Comparison of ENCODE assay signal across 27 cellular contexts in genomic region chr2:37864217-37864616, GRCh38.
"Had no signal": no experiment of that assay in that cellular context is flagged by ENCODE, and none has a peak within 500 bp of the region (broad histone marks: within the 10 kb centered on the region; RNA-seq: fewer than 3 reads in every experiment).

No MANE protein-coding gene starts in this region.

- H3K9me3 ChIP-seq: prostate gland, sigmoid colon, testis, tibial artery had no signal

- H3K4me1 Mint-ChIP-seq: naive thymus-derived CD4-positive, alpha-beta T cell had no signal

- H3K36me3 Mint-ChIP-seq: neural progenitor cell, type B pancreatic cell had no signal

- DNase-seq: dermis blood vessel endothelial cell; effector memory CD4-positive, alpha-beta T cell; foreskin fibroblast; heart left ventricle; left cardiac atrium; left lung; mesenchymal stem cell; midbrain; naive thymus-derived CD4-positive, alpha-beta T cell; sigmoid colon; spleen; stimulated activated CD4-positive, alpha-beta T cell treated with anti-CD3 and anti-CD28 coated beads, Interleukin-4, amount 100 ng/mL, for 4 hours; stimulated activated naive CD8-positive, alpha-beta T cell treated with anti-CD3 and anti-CD28 coated beads, Interleukin-15, Interleukin-2, amounts not matched to agents 100 U/mL and 50 U/mL, for 24 hours; substantia nigra; testis; tibial artery had no signal

- H3K27ac ChIP-seq: coronary artery, epithelial cell of prostate, gastroesophageal sphincter, heart left ventricle, hepatocyte, left lung, neural progenitor cell, prostate gland, right atrium auricular region, spleen, testis, tibial artery had no signal

- ATAC-seq: esophagus mucosa; gastroesophageal sphincter; heart left ventricle; left cardiac atrium; left lung; naive thymus-derived CD4-positive, alpha-beta T cell; stimulated activated memory B cell treated with anti-CD40 and anti-IgM and Interleukin-4, amounts not matched to agents 10 μg/mL and 1 μg/mL and 100 μg/mL, for 72 hours; stimulated activated naive CD8-positive, alpha-beta T cell treated with anti-CD3 and anti-CD28 coated beads, Interleukin-15, Interleukin-2, amounts not matched to agents 100 U/mL and 50 U/mL, for 24 hours had no signal

- H3K4me1 ChIP-seq: neural progenitor cell, prostate gland, testis had no signal

- H3K36me3 ChIP-seq: gastroesophageal sphincter, heart left ventricle, left lung, neural progenitor cell, prostate gland, right atrium auricular region, sigmoid colon, spleen, tibial artery had no signal

- H3K27ac Mint-ChIP-seq: naive thymus-derived CD4-positive, alpha-beta T cell; nephron; neural progenitor cell; stimulated activated memory B cell treated with anti-CD40 and anti-IgM and Interleukin-4, amounts not matched to agents 10 μg/mL and 1 μg/mL and 100 μg/mL, for 72 hours; type B pancreatic cell had no signal

- H3K4me3 ChIP-seq: coronary artery, gastroesophageal sphincter, heart left ventricle, hepatocyte, left lung, neural progenitor cell, prostate gland, right atrium auricular region, sigmoid colon, spleen, testis, tibial artery had no signal

- H3K4me3 Mint-ChIP-seq: naive thymus-derived CD4-positive, alpha-beta T cell; nephron; neural progenitor cell; stimulated activated memory B cell treated with anti-CD40 and anti-IgM and Interleukin-4, amounts not matched to agents 10 μg/mL and 1 μg/mL and 100 μg/mL, for 72 hours; type B pancreatic cell had no signal

- H3K27me3 ChIP-seq: gastroesophageal sphincter, heart left ventricle, hepatocyte, left lung, neural progenitor cell, right atrium auricular region, sigmoid colon, testis, tibial artery had no signal
